Comparison of ENCODE assay signal across 2 cellular contexts in the genomic region with DNA sequence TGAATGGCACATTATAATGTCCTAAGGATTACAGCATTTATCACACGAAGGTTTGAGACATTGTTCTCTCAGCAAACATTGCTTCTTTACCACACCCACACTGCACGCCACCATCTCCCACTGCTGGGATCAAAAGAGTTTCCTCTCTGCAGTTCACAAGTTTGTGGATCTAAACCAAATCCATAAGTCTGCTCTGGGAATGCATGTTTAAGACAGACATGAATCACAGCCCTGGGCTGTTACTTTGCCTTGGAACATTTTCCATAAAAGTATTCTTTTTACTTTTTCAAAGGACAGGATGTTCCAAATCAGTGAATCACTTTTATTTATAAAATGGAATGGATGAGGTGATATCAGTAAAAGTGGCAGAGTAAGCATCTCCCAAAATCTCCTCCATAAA.
TF ChIP-seq lines count a peak whose summit lies in the region.

No MANE protein-coding gene starts in this region.

TF ChIP-seq in A549, 52 proteins besides CTCF, POLR2A, EP300 and RAD21:
- TF ChIP-seq, protein P1, sequence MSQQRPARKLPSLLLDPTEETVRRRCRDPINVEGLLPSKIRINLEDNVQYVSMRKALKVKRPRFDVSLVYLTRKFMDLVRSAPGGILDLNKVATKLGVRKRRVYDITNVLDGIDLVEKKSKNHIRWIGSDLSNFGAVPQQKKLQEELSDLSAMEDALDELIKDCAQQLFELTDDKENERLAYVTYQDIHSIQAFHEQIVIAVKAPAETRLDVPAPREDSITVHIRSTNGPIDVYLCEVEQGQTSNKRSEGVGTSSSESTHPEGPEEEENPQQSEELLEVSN (IDR thresholded peaks at IDR 0.05; ENCODE audit: borderline replicate concordance, low read depth) = no peak
- no peak for TF ChIP-seq MAZ (IDR thresholded peaks at IDR 0.05; ENCODE audit: borderline replicate concordance, low read depth, low read length)
- no peak for TF ChIP-seq ZSCAN20 (CRISPR knock-in tag; IDR thresholded peaks at IDR 0.05)
- TF ChIP-seq CHD2 (IDR thresholded peaks at IDR 0.05; ENCODE audit: low read length, partially characterized antibody) = no peak
- TF ChIP-seq JUN (IDR thresholded peaks at IDR 0.05) = no peak
- TF ChIP-seq FOSB (CRISPR knock-in tag; IDR thresholded peaks at IDR 0.05) = no peak
- TF ChIP-seq MAFK (IDR thresholded peaks at IDR 0.05; ENCODE audit: partially characterized antibody) = no peak
- no peak for TF ChIP-seq BHLHE40 (IDR thresholded peaks at IDR 0.05; ENCODE audit: low read depth, low read length)
- no peak for TF ChIP-seq KDM1A (IDR thresholded peaks at IDR 0.05; ENCODE audit: low read depth)
- TF ChIP-seq EHMT2 (IDR thresholded peaks at IDR 0.05; ENCODE audit: low read depth) = no peak
- TF ChIP-seq TP53 (CRISPR knock-in tag; IDR thresholded peaks at IDR 0.05) = no peak
- TF ChIP-seq NPAS2 (CRISPR knock-in tag; IDR thresholded peaks at IDR 0.05; ENCODE audit: borderline replicate concordance) = no peak
- TF ChIP-seq, protein P2, sequence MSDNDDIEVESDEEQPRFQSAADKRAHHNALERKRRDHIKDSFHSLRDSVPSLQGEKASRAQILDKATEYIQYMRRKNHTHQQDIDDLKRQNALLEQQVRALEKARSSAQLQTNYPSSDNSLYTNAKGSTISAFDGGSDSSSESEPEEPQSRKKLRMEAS (IDR thresholded peaks at IDR 0.05) = no peak
- TF ChIP-seq ESRRA (IDR thresholded peaks at IDR 0.05; ENCODE audit: borderline replicate concordance, low read length) = no peak
- no peak for TF ChIP-seq HEYL (CRISPR knock-in tag; IDR thresholded peaks at IDR 0.05)
- TF ChIP-seq GATA3 (IDR thresholded peaks at IDR 0.05; ENCODE audit: borderline replicate concordance) = no peak
- TF ChIP-seq TFCP2L1 (CRISPR knock-in tag; IDR thresholded peaks at IDR 0.05) = no peak
- TF ChIP-seq HOXB5 (CRISPR knock-in tag; IDR thresholded peaks at IDR 0.05) = no peak
- TF ChIP-seq SMC3 (IDR thresholded peaks at IDR 0.05) = no peak

TF ChIP-seq in HEK293T, 16 proteins besides CTCF, POLR2A, EP300 and RAD21 (continued from another document):
- TF ChIP-seq FOXM1 (IDR thresholded peaks at IDR 0.05; ENCODE audit: borderline replicate concordance) = no peak
- no peak for TF ChIP-seq L3MBTL2 (conservative IDR thresholded peaks at IDR 0.05)
